ENCODE assay signal across 24 cellular contexts in genomic region chr1:67721650-67722291, GRCh38. TPM values are rescaled to one million over a fixed set of nuclear protein-coding genes. Genes with fewer than 3 reads are reported as not detected.
A peak's percentile ranks its signal among the peaks of the same experiment; 100 is the strongest.
DNase-seq lines count a peak whose midpoint lies in the region; ATAC-seq, FAIRE-seq and TF ChIP-seq lines count a peak whose summit lies in the region.
"Had no signal": no experiment of that assay in that cellular context is flagged by ENCODE, and none has a peak within 500 bp of the region (broad histone marks: within the 10 kb centered on the region; RNA-seq: fewer than 3 reads in every experiment).

No MANE protein-coding gene starts in this region.

- no peak overlapping the region for H3K9ac ChIP-seq in MM.1S (ENCODE audit: low read length)
- H3K9ac ChIP-seq: BLaER1 treated with 17β-estradiol and CSF1 and Interleukin-3, amounts not matched to agents 10 nM and 100 nM had no signal

- intact Hi-C loops in left ventricle myocardium inferior (cut with micrococcal nuclease), result no loop called here
- intact Hi-C loops in esophagus squamous epithelium (cut with DNase I), result no loop called here
- intact Hi-C loops in spleen (cut with DNase I; ENCODE audit: low total_unique reads), result no loop called here

- H3K4me3 ChIP-seq in left ventricle myocardium inferior, result no peak overlapping the region
- H3K4me3 ChIP-seq in right atrium auricular region, result no peak overlapping the region
- no peak overlapping the region for H3K4me3 ChIP-seq in MM.1S (ENCODE audit: low read length)
- H3K4me3 ChIP-seq in esophagus squamous epithelium, result no peak overlapping the region
- H3K4me3 ChIP-seq in spleen, result no peak overlapping the region
- H3K4me3 ChIP-seq: BLaER1 treated with 17β-estradiol and CSF1 and Interleukin-3, amounts not matched to agents 10 nM and 100 nM; colonic mucosa; PC-9; upper lobe of left lung had no signal

- peaks cover 87% of the 10 kb centered on the region for H3K4me1 ChIP-seq in left ventricle myocardium inferior
- H3K4me1 ChIP-seq in right atrium auricular region, result peaks cover 0 to 36% of the 10 kb centered on the region in 2 donors
- peaks cover 12% of the 10 kb centered on the region for H3K4me1 ChIP-seq in MM.1S (ENCODE audit: low read length)
- H3K4me1 ChIP-seq in esophagus squamous epithelium, result peaks cover 22 to 74% (median 55%) of the 10 kb centered on the region in 3 donors
- H3K4me1 ChIP-seq in spleen, result peaks cover 14 to 43% (median 26%) of the 10 kb centered on the region in 6 donors
- H3K4me1 ChIP-seq: colonic mucosa had no signal

- H3K36me3 ChIP-seq in left ventricle myocardium inferior (no peaks in the 10 kb centered on the region), right atrium auricular region (no peaks in the 10 kb centered on the region), MM.1S (replicated peaks; ENCODE audit: insufficient read depth, low read length) (no peaks in the 10 kb centered on the region), esophagus squamous epithelium (no peaks in the 10 kb centered on the region), spleen (no peaks in the 10 kb centered on the region)
- H3K36me3 ChIP-seq: BLaER1 treated with 17β-estradiol and CSF1 and Interleukin-3, amounts not matched to agents 10 nM and 100 nM; colonic mucosa; upper lobe of left lung had no signal

- H3K27ac ChIP-seq in left ventricle myocardium inferior (replicated peaks), result peak overlapping the region; percentile 73
- no peak overlapping the region for H3K27ac ChIP-seq in right atrium auricular region
- H3K27ac ChIP-seq in MM.1S (ENCODE audit: low read length), result no peak overlapping the region
- H3K27ac ChIP-seq in esophagus squamous epithelium, result peak overlapping the region in 3 of 4 donors; percentile 70 to 78 (median 78)
- H3K27ac ChIP-seq in spleen, result no peak overlapping the region
- H3K27ac ChIP-seq: BLaER1 treated with 17β-estradiol and CSF1 and Interleukin-3, amounts not matched to agents 10 nM and 100 nM; colonic mucosa; PC-9; upper lobe of left lung had no signal

- no peaks in the 10 kb centered on the region for H3K9me2 ChIP-seq in MM.1S (replicated peaks; ENCODE audit: insufficient read depth, low read length)

- no peak for DNase-seq in left ventricle myocardium inferior
- DNase-seq in right atrium auricular region (ENCODE audit: low spot score), result no peak
- peak; percentile 56 for DNase-seq in MM.1S
- no peak for DNase-seq in esophagus squamous epithelium (lab: John Stamatoyannopoulos, UW)
- DNase-seq in D721Med (ENCODE audit: insufficient read length, low spot score), result no peak
- no peak for DNase-seq in spleen
- DNase-seq: Calu3; colonic mucosa; hippocampal formation; kidney; naive B cell; NCI-H1417 treated with DMSO at 0.1 percent for 48 hours; NCI-H2171; NCI-H526 treated with DMSO at 0.1 percent for 48 hours; PC-9; right cardiac atrium; stimulated activated CD4-positive, alpha-beta T cell treated with anti-CD3 and anti-CD28 coated beads, Interleukin-1b, Interleukin-23, amount 100 ng/mL, for 48 hours; stimulated activated naive CD4-positive, alpha-beta T cell treated with Interleukin-2 at 50 U/mL for 16 hours; T-helper 9 cell; upper lobe of left lung had no signal

- ATAC-seq in HG03108 (IDR thresholded peaks at IDR 0.05; ENCODE audit: unreplicated experiment), result no peak
- ATAC-seq in GM18858 (IDR thresholded peaks at IDR 0.05; ENCODE audit: unreplicated experiment), result no peak

- no peaks in the 10 kb centered on the region for H3K79me2 ChIP-seq in MM.1S (ENCODE audit: low read length)

- H3F3A ChIP-seq in MM.1S (ENCODE audit: insufficient read depth, low read length), result no peaks in the 10 kb centered on the region

- WGBS in esophagus squamous epithelium, 2 donors, result 81 to 82% methylated on average over 2 of the region's 2 CpGs
- WGBS in spleen, 5 donors, result 61 to 76% (median 70%) methylated on average over 2 of the region's 2 CpGs

- TF ChIP-seq POLR2A in esophagus squamous epithelium (IDR thresholded peaks at IDR 0.05) (no peak), spleen (IDR thresholded peaks at IDR 0.05) (no peak)

- no peaks in the 10 kb centered on the region for H4K20me1 ChIP-seq in MM.1S (ENCODE audit: insufficient read depth, low read length)
- H4K20me1 ChIP-seq: BLaER1 treated with 17β-estradiol and CSF1 and Interleukin-3, amounts not matched to agents 10 nM and 100 nM had no signal

- H3K9me3 ChIP-seq in left ventricle myocardium inferior (replicated peaks), result no peaks in the 10 kb centered on the region
- H3K9me3 ChIP-seq in right atrium auricular region, result no peaks in the 10 kb centered on the region
- H3K9me3 ChIP-seq in MM.1S (replicated peaks; ENCODE audit: insufficient read depth, low read length), result no peaks in the 10 kb centered on the region
- H3K9me3 ChIP-seq in esophagus squamous epithelium, result no peaks in the 10 kb centered on the region
- no peaks in the 10 kb centered on the region for H3K9me3 ChIP-seq in spleen
- H3K9me3 ChIP-seq: BLaER1 treated with 17β-estradiol and CSF1 and Interleukin-3, amounts not matched to agents 10 nM and 100 nM; colonic mucosa; upper lobe of left lung had no signal

- no peak for TF ChIP-seq CTCF in left ventricle myocardium inferior (IDR thresholded peaks at IDR 0.05; ENCODE audit: borderline replicate concordance)
- TF ChIP-seq CTCF in right atrium auricular region (IDR thresholded peaks at IDR 0.05), result no peak
- no peak for TF ChIP-seq CTCF in MM.1S (IDR thresholded peaks at IDR 0.05; ENCODE audit: low read length)
- TF ChIP-seq CTCF in esophagus squamous epithelium (IDR thresholded peaks at IDR 0.05), result no peak
- no peak for TF ChIP-seq CTCF in D721Med (IDR thresholded peaks at IDR 0.05; ENCODE audit: insufficient read depth, missing control alignments)
- TF ChIP-seq CTCF in spleen (IDR thresholded peaks at IDR 0.05 in 8 of 11, conservative IDR thresholded peaks at IDR 0.05 in 3 of 11), result no peak

- H3K27me3 ChIP-seq in left ventricle myocardium inferior (ENCODE audit: low read depth) (no peaks in the 10 kb centered on the region), right atrium auricular region (no peaks in the 10 kb centered on the region), MM.1S (replicated peaks; ENCODE audit: insufficient read depth, low read length) (no peaks in the 10 kb centered on the region), esophagus squamous epithelium (no peaks in the 10 kb centered on the region), spleen (replicated peaks in 1 of 7) (no peaks in the 10 kb centered on the region)
- H3K27me3 ChIP-seq: BLaER1 treated with 17β-estradiol and CSF1 and Interleukin-3, amounts not matched to agents 10 nM and 100 nM; colonic mucosa; upper lobe of left lung had no signal

- FAIRE-seq in D721Med (lab: Jason Lieb, UNC), result no peak
- FAIRE-seq: A204.1, kidney had no signal

- peak overlapping the region; percentile 9; the same call in 1 of the 2 replicates for H3K4me2 ChIP-seq in MM.1S (ENCODE audit: low read depth, low read length)
- H3K4me2 ChIP-seq: BLaER1 treated with 17β-estradiol and CSF1 and Interleukin-3, amounts not matched to agents 10 nM and 100 nM; PC-9 had no signal

- peak overlapping the region; percentile 69 for H2AFZ ChIP-seq in MM.1S (ENCODE audit: low read length)
- H2AFZ ChIP-seq: PC-9 had no signal

RNA-seq across cellular contexts. Expression of gene GADD45A, which starts 36.8 kb away (rescaled TPM):
- total RNA-seq in left ventricle myocardium inferior, result 65.0 TPM
- total RNA-seq in right atrium auricular region, result 10 to 100 TPM; 25.3 to 26.6 TPM
- total RNA-seq in esophagus squamous epithelium, result 10 to 100 TPM; 35.2 to 62.6 (median 46.5) TPM
- 10 to 100 TPM; 19.7 to 63.7 (median 31.7) TPM for total RNA-seq in spleen
- polyA plus RNA-seq in spleen, result 10 to 100 TPM; 17.5 to 19.9 (median 18.9) TPM

Comparison
In these comparisons a context has a peak if more than half of its experiments do, and no peak if none do; other contexts are left out.
1. H3K27ac ChIP-seq: peak in left ventricle myocardium inferior (single experiment) and esophagus squamous epithelium (3 of 4); none in right atrium auricular region (0 of 2), MM.1S (single experiment) and spleen (0 of 8).